ENCODE assay signal across 19 cellular contexts in the genomic region with DNA sequence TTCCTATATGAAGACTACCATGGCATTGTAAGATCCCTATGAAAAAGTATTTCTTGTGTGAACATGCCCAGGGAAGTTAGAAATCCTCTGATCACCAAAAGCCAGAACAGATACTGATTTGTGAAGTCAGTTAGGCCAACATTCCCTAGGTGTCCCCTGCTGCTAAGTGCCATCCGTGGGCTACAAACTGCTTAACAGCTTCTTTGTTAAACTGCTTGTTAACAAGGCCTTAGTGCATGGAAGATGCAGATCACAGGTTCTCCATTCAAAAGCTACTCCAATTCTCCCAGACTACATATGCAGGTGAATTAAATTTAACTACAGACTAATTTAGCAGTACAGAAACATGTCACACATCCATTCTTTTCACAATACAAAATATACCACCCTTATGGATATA.
A peak's percentile ranks its signal among the peaks of the same experiment; 100 is the strongest.
DNase-seq lines count a peak whose midpoint lies in the region; ATAC-seq and TF ChIP-seq lines count a peak whose summit lies in the region.
"Had no signal": no experiment of that assay in that cellular context is flagged by ENCODE, and none has a peak within 500 bp of the region (broad histone marks: within the 10 kb centered on the region; RNA-seq: fewer than 3 reads in every experiment).

No MANE protein-coding gene starts in this region.

- H3K4me1 ChIP-seq in GM23338 (ENCODE audit: insufficient read depth) (peaks cover 33% of the 10 kb centered on the region), iPS-15b (ENCODE audit: control insufficient read depth, insufficient read depth, low read length) (peaks cover 36% of the 10 kb centered on the region), parathyroid adenoma (no peaks in the 10 kb centered on the region)

- peaks cover 60% of the 10 kb centered on the region for H3K79me2 ChIP-seq in GM23338 (replicated peaks; ENCODE audit: insufficient read depth)
- no peaks in the 10 kb centered on the region for H3K79me2 ChIP-seq in parathyroid adenoma

- H3K4me1 Mint-ChIP-seq in GM23338 = peaks cover 59% of the 10 kb centered on the region

- H3K27ac Mint-ChIP-seq in GM23338 = no peak overlapping the region
- H3K27ac Mint-ChIP-seq: activated CD4-positive, alpha-beta T cell treated with anti-CD3 and anti-CD28 coated beads, Interleukin-2, amount 10 ng/mL, durations not matched to agents 24 days and 14 days; activated naive CD8-positive, alpha-beta T cell; natural killer cell; stimulated activated effector memory CD8-positive, alpha-beta T cell treated with anti-CD3 and anti-CD28 coated beads, Interleukin-12 subunit alpha, Interleukin-12 subunit beta, amount 100 ng/mL, for 72 hours had no signal

- peak overlapping the region; percentile 65 for H3K4me3 ChIP-seq in GM23338
- H3K4me3 ChIP-seq in iPS-15b (ENCODE audit: low read depth, low read length) = peak overlapping the region; percentile 80
- no peak overlapping the region for H3K4me3 ChIP-seq in parathyroid adenoma (ENCODE audit: low read depth, low read length)

- H2AFZ ChIP-seq in GM23338 (no peak overlapping the region), parathyroid adenoma (no peak overlapping the region)

- H3K36me3 ChIP-seq in GM23338 (ENCODE audit: insufficient read depth) (no peaks in the 10 kb centered on the region), iPS-15b (ENCODE audit: control insufficient read depth, insufficient read depth, low read length) (no peaks in the 10 kb centered on the region), parathyroid adenoma (ENCODE audit: control insufficient read depth, insufficient read depth, low read length) (no peaks in the 10 kb centered on the region)

- H3K27me3 ChIP-seq in GM23338 (ENCODE audit: insufficient read depth) = peaks cover 9% of the 10 kb centered on the region
- H3K27me3 ChIP-seq in iPS-15b (ENCODE audit: control insufficient read depth, insufficient read depth, low read length) = peaks cover 17% of the 10 kb centered on the region
- H3K27me3 ChIP-seq in parathyroid adenoma (ENCODE audit: control insufficient read depth, insufficient read depth, low read length) = no peaks in the 10 kb centered on the region

- TF ChIP-seq CTCF in GM23338 (conservative IDR thresholded peaks at IDR 0.05; ENCODE audit: low read depth in 2 of 2) = no peak
- TF ChIP-seq CTCF in parathyroid adenoma (IDR thresholded peaks at IDR 0.05) = no peak

- H3K9me3 ChIP-seq in iPS-15b (ENCODE audit: control insufficient read depth, insufficient read depth, low read length) = no peaks in the 10 kb centered on the region
- H3K9me3 ChIP-seq in parathyroid adenoma (ENCODE audit: control insufficient read depth, low read length) = no peaks in the 10 kb centered on the region

- peaks cover 2% of the 10 kb centered on the region; the same call in 1 of the 3 replicates for H3K9me3 Mint-ChIP-seq in GM23338
- H3K9me3 Mint-ChIP-seq: activated CD4-positive, alpha-beta T cell treated with anti-CD3 and anti-CD28 coated beads, Interleukin-2, amount 10 ng/mL, durations not matched to agents 24 days and 14 days; natural killer cell; stimulated activated effector memory CD8-positive, alpha-beta T cell treated with anti-CD3 and anti-CD28 coated beads, Interleukin-12 subunit alpha, Interleukin-12 subunit beta, amount 100 ng/mL, for 72 hours had no signal

- H4K20me1 ChIP-seq in GM23338 (replicated peaks; ENCODE audit: insufficient read depth) = peaks cover 5% of the 10 kb centered on the region; the same call in 1 of the 2 replicates

- H3K27ac ChIP-seq in GM23338 (ENCODE audit: low read depth) (no peak overlapping the region), parathyroid adenoma (peak overlapping the region; percentile 9)

- 0 out of 2 replicates have a peak, but pooled peaks cover 3% of the 10 kb centered on the region for H3F3A ChIP-seq in GM23338 (replicated peaks; ENCODE audit: low read depth)

- peaks cover 14% of the 10 kb centered on the region for H3K27me3 Mint-ChIP-seq in GM23338 (ENCODE audit: insufficient read depth, low read depth, poor library complexity)

- no peak overlapping the region for H3K9ac ChIP-seq in iPS-15b (ENCODE audit: low read depth, low read length)
- H3K9ac ChIP-seq in parathyroid adenoma = no peak overlapping the region

- peak overlapping the region; percentile 84 for H3K4me2 ChIP-seq in GM23338
- H3K4me2 ChIP-seq in parathyroid adenoma (ENCODE audit: low read length) = no peak overlapping the region

- DNase-seq in GM23338 (ENCODE audit: low spot score) (peak; percentile 73), OCI-M1 (lab: John Stamatoyannopoulos, UW) (peak; percentile 58), HT-29 (ENCODE audit: low spot score) (no peak)
- DNase-seq in stimulated activated CD4-positive, alpha-beta T cell treated with anti-CD3 and anti-CD28 coated beads, Interleukin-4, amount 100 ng/mL, for 1 hour = no peak
- DNase-seq: activated CD4-positive, alpha-beta T cell treated with anti-CD3 and anti-CD28 coated beads, Interleukin-2, amount 10 ng/mL, durations not matched to agents 24 days and 14 days; activated T-cell treated with anti-CD3 and anti-CD28 coated beads for 4 hours; AML-193; central memory CD4-positive, alpha-beta T cell; kidney glomerular epithelial cell; natural killer cell; NK-92 treated with Interleukin-12 subunit alpha and Interleukin-12 subunit beta, amount 100 ng/mL, for 24 hours; SHP77 treated with DMSO at 0.1 percent for 48 hours; T-helper 2 cell had no signal

- H3K36me3 Mint-ChIP-seq in GM23338 (ENCODE audit: low read depth) = peaks cover 17% of the 10 kb centered on the region; the same call in 2 of the 3 replicates
- H3K36me3 Mint-ChIP-seq: activated naive CD8-positive, alpha-beta T cell; natural killer cell; stimulated activated effector memory CD8-positive, alpha-beta T cell treated with anti-CD3 and anti-CD28 coated beads, Interleukin-12 subunit alpha, Interleukin-12 subunit beta, amount 100 ng/mL, for 72 hours had no signal

- H3K9me2 ChIP-seq in GM23338 (ENCODE audit: insufficient read depth) = no peaks in the 10 kb centered on the region

- peak overlapping the region; percentile 93 for H3K4me3 Mint-ChIP-seq in GM23338
- H3K4me3 Mint-ChIP-seq: stimulated activated effector memory CD8-positive, alpha-beta T cell treated with anti-CD3 and anti-CD28 coated beads, Interleukin-12 subunit alpha, Interleukin-12 subunit beta, amount 100 ng/mL, for 72 hours had no signal

- peak; percentile 5 for ATAC-seq in GM23338
- no peak for ATAC-seq in GM21529 (IDR thresholded peaks at IDR 0.05; ENCODE audit: unreplicated experiment)
- no peak for ATAC-seq in HG02763 (IDR thresholded peaks at IDR 0.05; ENCODE audit: unreplicated experiment)
- ATAC-seq: natural killer cell; stimulated activated effector memory CD8-positive, alpha-beta T cell treated with anti-CD3 and anti-CD28 coated beads, Interleukin-12 subunit alpha, Interleukin-12 subunit beta, amount 100 ng/mL, for 72 hours had no signal

TF ChIP-seq in GM23338, 12 proteins besides CTCF, POLR2A, EP300 and RAD21:
- no peak for TF ChIP-seq POLR2AphosphoS5 (IDR thresholded peaks at IDR 0.05; ENCODE audit: low read depth)
- TF ChIP-seq JUNB (IDR thresholded peaks at IDR 0.05; ENCODE audit: unreplicated experiment) = no peak
- TF ChIP-seq EZH2phosphoT487 (IDR thresholded peaks at IDR 0.05; ENCODE audit: unreplicated experiment) = no peak
- TF ChIP-seq CREB1 (CRISPR knock-in tag; IDR thresholded peaks at IDR 0.05; ENCODE audit: low read depth) = no peak

Comparison
In these comparisons a context has a peak if more than half of its experiments do, and no peak if none do; other contexts are left out.
1. DNase-seq: peak in GM23338 (single experiment) and OCI-M1 (single experiment); none in HT-29 (single experiment) and stimulated activated CD4-positive, alpha-beta T cell treated with anti-CD3 and anti-CD28 coated beads, Interleukin-4, amount 100 ng/mL, for 1 hour (single experiment).